In the genomic region with DNA sequence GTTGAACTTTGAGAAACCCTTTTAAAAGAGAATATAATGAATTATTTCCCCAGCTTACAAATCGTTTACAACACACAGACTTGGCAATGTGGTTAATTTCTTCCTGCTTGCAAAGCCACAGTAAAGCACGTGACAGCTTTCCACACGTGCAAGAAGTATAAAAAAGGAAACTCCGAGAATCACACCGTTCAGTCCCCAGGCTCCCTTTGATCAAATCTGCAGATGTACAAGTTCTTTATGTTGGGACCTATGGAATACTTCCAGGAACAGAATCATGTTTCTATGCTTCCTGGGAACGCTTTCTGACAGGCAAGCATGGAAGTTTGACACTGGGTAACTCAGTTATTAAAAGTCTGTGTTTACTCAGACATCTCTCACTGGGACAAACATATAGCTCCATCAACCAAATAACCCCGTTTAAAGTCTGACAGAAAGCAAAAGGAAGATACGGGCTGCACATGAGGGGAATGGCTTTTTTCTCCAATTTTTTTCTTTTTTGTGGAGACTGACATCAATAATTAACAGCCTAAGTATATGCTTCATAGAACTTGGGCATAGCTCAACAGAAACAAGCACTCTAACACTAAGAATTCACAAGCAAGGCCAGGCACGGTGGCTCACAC, we compare ENCODE assay signal across 8 cellular contexts.
DNase-seq lines count a peak whose midpoint lies in the region; ATAC-seq and TF ChIP-seq lines count a peak whose summit lies in the region.

No MANE protein-coding gene starts in this region.

- TF ChIP-seq CTCF in fibroblast of pulmonary artery (IDR thresholded peaks at IDR 0.05; ENCODE audit: low read length, missing control alignments), result no peak

- in situ Hi-C loops in ACHN (cut with HindIII; ENCODE audit: low pct_ligation_motif_present, low pct_unique_long_range_greater_than_20kb, low sequenced_read_pairs), result no loop called here

- H3K4me3 ChIP-seq in fibroblast of pulmonary artery (replicated peaks; ENCODE audit: low read depth, low read length), result no peak overlapping the region

- peak; percentile 78 for DNase-seq in SIG-M5 (lab: John Stamatoyannopoulos, UW)
- peak; percentile 6 for DNase-seq in fibroblast of pulmonary artery (ENCODE audit: low read depth)
- no peak for DNase-seq in NCI-H1105 treated with DMSO at 0.1 percent for 48 hours (lab: John Stamatoyannopoulos, UW)
- DNase-seq in ACHN, result no peak
- no peak for DNase-seq in NCI-H1436 (lab: John Stamatoyannopoulos, UW)

- peak; percentile 70 for ATAC-seq in GM18499 (IDR thresholded peaks at IDR 0.05; ENCODE audit: insufficient read depth, unreplicated experiment)
- ATAC-seq in HG02623 (IDR thresholded peaks at IDR 0.05; ENCODE audit: unreplicated experiment), result peak; percentile 77
- ATAC-seq in HG02571 (IDR thresholded peaks at IDR 0.05; ENCODE audit: unreplicated experiment), result no peak

Comparison
In these comparisons a context has a peak if more than half of its experiments do, and no peak if none do; other contexts are left out.
1. DNase-seq: peak in SIG-M5 (single experiment) and fibroblast of pulmonary artery (single experiment); none in NCI-H1105 treated with DMSO at 0.1 percent for 48 hours (single experiment), ACHN (single experiment) and NCI-H1436 (single experiment).